Comparison of ENCODE assay signal across 1 cellular context in the genomic region with DNA sequence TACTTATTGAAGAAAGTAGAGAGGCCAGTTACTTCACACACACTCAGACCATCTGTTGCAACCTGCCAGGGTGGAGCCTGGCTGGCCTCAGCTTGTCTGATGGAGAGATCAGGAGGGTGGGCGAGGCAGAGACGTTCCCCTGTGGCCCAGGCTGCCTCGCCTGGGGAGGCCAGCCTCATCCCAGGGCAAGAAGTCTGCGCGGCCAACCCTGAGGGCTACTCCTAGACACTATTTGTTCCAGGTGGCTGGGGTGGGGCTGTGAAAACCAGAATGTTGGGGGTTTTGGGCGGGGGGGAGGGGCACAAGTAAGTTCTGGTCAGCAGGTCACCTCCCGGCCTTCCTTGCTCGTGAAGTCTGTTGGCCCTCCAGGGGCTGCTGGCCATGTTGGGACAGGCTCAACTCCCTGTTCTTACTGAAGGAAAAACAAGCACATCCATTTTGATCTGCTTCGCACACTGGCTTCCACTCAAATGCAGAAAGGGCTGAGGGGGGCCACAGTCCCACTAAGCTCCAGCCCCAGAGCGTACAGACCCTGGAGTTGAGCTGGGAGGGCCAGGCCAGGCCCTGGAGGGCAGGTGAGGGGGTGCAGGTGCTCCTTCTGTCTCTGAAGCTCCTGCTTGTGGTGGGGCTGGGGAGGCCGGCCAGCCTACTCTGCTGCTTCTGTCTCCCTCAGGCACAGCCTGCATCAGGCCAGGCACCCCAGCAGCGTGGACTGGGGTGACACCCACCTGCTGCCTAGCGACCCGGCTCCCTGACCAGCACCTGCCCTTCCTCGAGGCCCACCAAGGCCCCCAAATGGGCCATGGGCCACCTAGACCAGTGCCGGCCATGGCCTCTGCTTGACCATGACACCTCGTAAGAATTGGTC.
TF ChIP-seq lines count a peak whose summit lies in the region.

No MANE protein-coding gene starts in this region.

TF ChIP-seq in HCT116, 20 proteins besides CTCF, POLR2A, EP300 and RAD21:
- TF ChIP-seq YY1 (IDR thresholded peaks at IDR 0.05; ENCODE audit: extremely low read depth, insufficient replicate concordance, low read depth, low read length) (no peak), ZFX (IDR thresholded peaks at IDR 0.05) (no peak), EGR1 (IDR thresholded peaks at IDR 0.05; ENCODE audit: low read depth) (no peak), FOSL1 (IDR thresholded peaks at IDR 0.05; ENCODE audit: low read depth) (no peak), ZNF274 (IDR thresholded peaks at IDR 0.05; ENCODE audit: low read depth, low read length) (no peak), SP1 (IDR thresholded peaks at IDR 0.05; ENCODE audit: low read depth) (no peak), SRF (IDR thresholded peaks at IDR 0.05; ENCODE audit: low read depth) (no peak), ELF1 (IDR thresholded peaks at IDR 0.05; ENCODE audit: borderline replicate concordance, low read depth) (no peak), CBX3 (IDR thresholded peaks at IDR 0.05; ENCODE audit: low read depth) (no peak), ZBTB33 (IDR thresholded peaks at IDR 0.05; ENCODE audit: extremely low read depth, insufficient replicate concordance, low read length) (no peak), TCF7L2 (IDR thresholded peaks at IDR 0.05; ENCODE audit: borderline replicate concordance, extremely low read depth, insufficient read depth, insufficient read length) (no peak)
- TF ChIP-seq, protein P1, sequence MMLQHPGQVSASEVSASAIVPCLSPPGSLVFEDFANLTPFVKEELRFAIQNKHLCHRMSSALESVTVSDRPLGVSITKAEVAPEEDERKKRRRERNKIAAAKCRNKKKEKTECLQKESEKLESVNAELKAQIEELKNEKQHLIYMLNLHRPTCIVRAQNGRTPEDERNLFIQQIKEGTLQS (IDR thresholded peaks at IDR 0.05): no peak
